In genomic region chr2:62456721-62457539, GRCh38 we compare ENCODE assay signal across 8 cellular contexts. TPM values are rescaled to one million over a fixed set of nuclear protein-coding genes. Genes with fewer than 3 reads are reported as not detected.
DNase-seq lines count a peak whose midpoint lies in the region; ATAC-seq, FAIRE-seq and TF ChIP-seq lines count a peak whose summit lies in the region.

No MANE protein-coding gene starts in this region.

- no peaks in the 10 kb centered on the region for H3K27me3 ChIP-seq in mammary epithelial cell (ENCODE audit: insufficient read depth, low read length)
- no peaks in the 10 kb centered on the region for H3K27me3 ChIP-seq in small intestine (ENCODE audit: control insufficient read depth in 2 of 2, insufficient read depth in 2 of 2, low read length in 2 of 2)

- peak; percentile 83 for ATAC-seq in HG02840 (IDR thresholded peaks at IDR 0.05; ENCODE audit: low FRiP score, unreplicated experiment)

- H3K9me3 ChIP-seq in mammary epithelial cell (replicated peaks; ENCODE audit: insufficient read depth, low read length) = no peaks in the 10 kb centered on the region
- no peaks in the 10 kb centered on the region for H3K9me3 ChIP-seq in small intestine (ENCODE audit: control insufficient read depth, low read depth)

- peak overlapping the region; percentile 72 for H3K9ac ChIP-seq in mammary epithelial cell (ENCODE audit: insufficient read depth, low read length)

- BruUV-seq in mammary epithelial cell (replicated peaks; lab: Mats Ljungman, UMichigan) = no TSS peak

- H3K4me3 ChIP-seq in WI38 (ENCODE audit: low read depth, low read length) (peak overlapping the region; percentile 60), mammary epithelial cell (replicated peaks in 1 of 3; ENCODE audit: insufficient read depth in 1 of 3, low read depth in 2 of 3, low read length in 3 of 3) (peak overlapping the region; percentile 41 to 72 (median 52)), small intestine (ENCODE audit: low read depth in 1 of 2, low read length in 2 of 2) (peak overlapping the region; percentile 33 to 46)

- CTCF ChIA-PET in mammary epithelial cell (lab: Charles Lee; ENCODE audit: low non-redundant PET) = interaction anchor here (0.6 to 1.4 kb wide), 8 partner anchors 49 to 622 kb away, joined by 3 to 8 read pairs (median 4); no protein-coding TSS in a partner anchor

- H3K4me1 ChIP-seq in mammary epithelial cell (ENCODE audit: insufficient read depth, low read length) = peaks cover 32% of the 10 kb centered on the region
- H3K4me1 ChIP-seq in small intestine (ENCODE audit: control insufficient read depth in 2 of 2, insufficient read depth in 1 of 2, low read depth in 1 of 2, low read length in 1 of 2) = no peaks in the 10 kb centered on the region

- in situ Hi-C loops in mammary epithelial cell (cut with MboI; ENCODE audit: low sequenced_read_pairs in 2 of 2) = loop anchor here in 1 of 2 donors (5.0 kb wide), 1 partner anchor 320 kb away; no protein-coding TSS in a partner anchor

- TF ChIP-seq CTCF in WI38 (IDR thresholded peaks at IDR 0.05; ENCODE audit: low read depth, low read length) (peak; percentile 90), mammary epithelial cell (conservative IDR thresholded peaks at IDR 0.05 in 1 of 2, IDR thresholded peaks at IDR 0.05 in 1 of 2; ENCODE audit: extremely low read depth in 1 of 2, insufficient read depth in 1 of 2, low read depth in 1 of 2, low read length in 2 of 2) (peak; percentile 72 to 92)

- WGBS in mammary epithelial cell (ENCODE audit: low coverage, missing lambda C conversion rate) = 7% methylated on average over 24 of the region's 52 CpGs
- WGBS in small intestine, 3 donors = 4 to 6% (median 6%) methylated on average over 48 to 52 of the region's 52 CpGs

- dilution Hi-C loops in mammary epithelial cell (cut with HindIII; ENCODE audit: low sequenced_read_pairs) = no loop called here

- peak overlapping the region; percentile 70 for H3K27ac ChIP-seq in mammary epithelial cell (ENCODE audit: insufficient read depth, low read depth, low read length)
- H3K27ac ChIP-seq in small intestine (ENCODE audit: low read depth in 1 of 2, low read length in 1 of 2) = peak overlapping the region in 1 of 2 donors; percentile 64

- H2AFZ ChIP-seq in mammary epithelial cell (ENCODE audit: low read depth, low read length) = peak overlapping the region; percentile 94

- H3K36me3 ChIP-seq in mammary epithelial cell (ENCODE audit: insufficient read depth, low read length) (no peaks in the 10 kb centered on the region), small intestine (ENCODE audit: control insufficient read depth in 2 of 2, insufficient read depth in 2 of 2, low read length in 2 of 2) (no peaks in the 10 kb centered on the region)

- H3K79me2 ChIP-seq in mammary epithelial cell (ENCODE audit: insufficient read depth, low read length) = no peaks in the 10 kb centered on the region

- intact Hi-C loops in mammary epithelial cell (cut with micrococcal nuclease) = loop anchor here (1.0 to 10.0 kb wide), 7 partner anchors 50 to 1088 kb away; partner anchors contain the start of genes EHBP1 and TMEM17

- peak; percentile 13 for DNase-seq in NK-92 treated with Interleukin-12 subunit alpha and Interleukin-12 subunit beta, amount 100 ng/mL, for 24 hours (lab: John Stamatoyannopoulos, UW)
- DNase-seq in NK-92 (lab: John Stamatoyannopoulos, UW; ENCODE audit: unreplicated experiment) (no peak), NCI-H146 treated with DMSO at 0.1 percent for 48 hours (lab: John Stamatoyannopoulos, UW; ENCODE audit: unreplicated experiment) (peak; percentile 37), mammary epithelial cell (peak; percentile 74), iPS-NIHi7 (ENCODE audit: extremely low spot score) (peak; percentile 97), small intestine (peak; percentile 60)

- H3K4me2 ChIP-seq in mammary epithelial cell (ENCODE audit: insufficient read depth, low read depth, low read length) = peak overlapping the region; percentile 93

- FAIRE-seq in small intestine (lab: Jason Lieb, UNC) = no peak

- no peaks in the 10 kb centered on the region for H4K20me1 ChIP-seq in mammary epithelial cell (ENCODE audit: insufficient read depth, low read length)

RNA-seq across cellular contexts. Expression of gene TMEM17, which starts 49.1 kb away (rescaled TPM):
- total RNA-seq in mammary epithelial cell = 1 to 10 TPM; 3.0 to 3.9 TPM
- polyA plus RNA-seq in mammary epithelial cell = 3.6 TPM
- not detected for polyA minus RNA-seq in mammary epithelial cell
- polyA plus RNA-seq in small intestine = 1 to 10 TPM in 1 of 3 donors, not detected in 2; 1.2 TPM
